Comparison of ENCODE assay signal across 8 cellular contexts in the genomic region with DNA sequence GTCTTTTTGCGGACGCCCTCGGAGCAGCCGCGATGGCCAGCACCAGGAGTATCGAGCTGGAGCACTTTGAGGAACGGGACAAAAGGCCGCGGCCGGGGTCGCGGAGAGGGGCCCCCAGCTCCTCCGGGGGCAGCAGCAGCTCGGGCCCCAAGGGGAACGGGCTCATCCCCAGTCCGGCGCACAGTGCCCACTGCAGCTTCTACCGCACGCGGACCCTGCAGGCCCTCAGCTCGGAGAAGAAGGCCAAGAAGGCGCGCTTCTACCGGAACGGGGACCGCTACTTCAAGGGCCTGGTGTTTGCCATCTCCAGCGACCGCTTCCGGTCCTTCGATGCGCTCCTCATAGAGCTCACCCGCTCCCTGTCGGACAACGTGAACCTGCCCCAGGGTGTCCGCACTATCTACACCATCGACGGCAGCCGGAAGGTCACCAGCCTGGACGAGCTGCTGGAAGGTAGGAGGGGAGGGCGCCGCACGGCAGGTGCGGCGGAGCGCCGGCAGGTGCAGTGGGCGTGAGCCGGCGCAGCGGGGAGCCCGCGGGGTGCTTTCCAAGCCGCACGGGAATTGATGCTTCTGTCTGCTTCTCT. TPM values are rescaled to one million over a fixed set of nuclear protein-coding genes. Genes with fewer than 3 reads are reported as not detected.
DNase-seq lines count a peak whose midpoint lies in the region; ATAC-seq, FAIRE-seq and TF ChIP-seq lines count a peak whose summit lies in the region.

No MANE protein-coding gene starts in this region.

- FAIRE-seq in endothelial cell of umbilical vein (lab: Jason Lieb, UNC), result peak; percentile 48

- peak overlapping the region; percentile 83 for H3K4me3 Mint-ChIP-seq in T-helper 17 cell

- H3K9me1 ChIP-seq in endothelial cell of umbilical vein (replicated peaks; ENCODE audit: control insufficient read depth, extremely low read depth, insufficient read depth, low read length), result no peaks in the 10 kb centered on the region

- H3K4me3 ChIP-seq in AG04449 (ENCODE audit: low read depth, low read length) (peak overlapping the region; percentile 82), endothelial cell of umbilical vein (replicated peaks in 1 of 3; ENCODE audit: insufficient read depth in 1 of 3, low read depth in 1 of 3, low read length in 3 of 3) (peak overlapping the region; percentile 47 to 65 (median 59)), vagina (peak overlapping the region; percentile 52 to 53)

- dilution Hi-C loops in endothelial cell of umbilical vein (cut with MboI; ENCODE audit: extremely low pct_ligation_motif_present, low sequenced_read_pairs), result no loop called here

- no peaks in the 10 kb centered on the region for H3K79me2 ChIP-seq in endothelial cell of umbilical vein (ENCODE audit: control insufficient read depth, insufficient read depth, low read length)

- no peaks in the 10 kb centered on the region for H3K36me3 ChIP-seq in endothelial cell of umbilical vein (ENCODE audit: control insufficient read depth in 2 of 2, extremely low read depth in 1 of 2, insufficient read depth in 2 of 2, low read length in 2 of 2)
- no peaks in the 10 kb centered on the region for H3K36me3 ChIP-seq in vagina

- POLR2A ChIA-PET in AG04449 (lab: Yijun Ruan, JAX), result interaction anchor here (0.9 to 1.7 kb wide), 3 partner anchors 72 to 146 kb away, joined by 3 to 9 read pairs (median 6); no protein-coding TSS in a partner anchor
- POLR2A ChIA-PET in endothelial cell of umbilical vein (lab: Charles Lee), result no interaction called here

- intact Hi-C loops in endothelial cell of umbilical vein (cut with micrococcal nuclease), result loop anchor here (1.0 to 5.0 kb wide), 5 partner anchors 20 to 164 kb away; no protein-coding TSS in a partner anchor
- intact Hi-C loops in vagina (cut with DNase I), result no loop called here

- H3K36me3 Mint-ChIP-seq in T-helper 17 cell (ENCODE audit: low read depth), result peaks cover 3% of the 10 kb centered on the region

- H3K27me3 ChIP-seq in endothelial cell of umbilical vein (ENCODE audit: control insufficient read depth in 2 of 2, insufficient read depth in 2 of 2, low read length in 2 of 2) (no peaks in the 10 kb centered on the region), vagina (no peaks in the 10 kb centered on the region)

- no peaks in the 10 kb centered on the region for H3K9me3 ChIP-seq in T-helper 17 cell (ENCODE audit: control insufficient read depth, low read length, poor library complexity, severe bottlenecking)
- H3K9me3 ChIP-seq in endothelial cell of umbilical vein (replicated peaks; ENCODE audit: control insufficient read depth, insufficient read depth, low read length), result no peaks in the 10 kb centered on the region
- no peaks in the 10 kb centered on the region for H3K9me3 ChIP-seq in vagina

- H3K9ac ChIP-seq in endothelial cell of umbilical vein (replicated peaks; ENCODE audit: extremely low read depth, insufficient read depth, low read length), result peak overlapping the region; percentile 62

- H3K27me3 Mint-ChIP-seq in T-helper 17 cell, result peaks cover 39% of the 10 kb centered on the region

- BruUV-seq in endothelial cell of umbilical vein (replicated peaks; lab: Mats Ljungman, UMichigan), result no TSS peak

- CTCF ChIA-PET in AG04449 (lab: Yijun Ruan, JAX), result interaction anchor here (0.8 to 2.7 kb wide), 8 partner anchors 45 to 164 kb away, joined by 3 to 10 read pairs (median 4); no protein-coding TSS in a partner anchor
- CTCF ChIA-PET in endothelial cell of umbilical vein (lab: Charles Lee), result interaction anchor here (0.6 to 3.1 kb wide), 7 partner anchors 21 to 169 kb away, joined by 4 to 20 read pairs (median 7); no protein-coding TSS in a partner anchor

- H3K4me2 ChIP-seq in endothelial cell of umbilical vein (ENCODE audit: insufficient read depth, low read length), result peak overlapping the region; percentile 50

- no peak for TF ChIP-seq POLR2A in endothelial cell of umbilical vein (IDR thresholded peaks at IDR 0.05; ENCODE audit: low read depth, low read length)
- TF ChIP-seq POLR2A in vagina (IDR thresholded peaks at IDR 0.05), result no peak

- H3K27ac Mint-ChIP-seq in T-helper 17 cell, result no peak overlapping the region

- in situ Hi-C loops in GM13977 (cut with MboI; ENCODE audit: low pct_unique_long_range_greater_than_20kb, low sequenced_read_pairs, unreplicated experiment), result no loop called here

- H3K4me1 Mint-ChIP-seq in T-helper 17 cell, result no peaks in the 10 kb centered on the region

- H3K4me1 ChIP-seq in endothelial cell of umbilical vein (ENCODE audit: control insufficient read depth, extremely low read depth, insufficient read depth, low read length), result peaks cover 9% of the 10 kb centered on the region
- peaks cover 22% of the 10 kb centered on the region for H3K4me1 ChIP-seq in vagina

- H3K27ac ChIP-seq in endothelial cell of umbilical vein (ENCODE audit: insufficient read depth, low read depth, low read length), result no peak overlapping the region
- peak overlapping the region; percentile 57 for H3K27ac ChIP-seq in vagina

- no peak for TF ChIP-seq CTCF in AG04449 (IDR thresholded peaks at IDR 0.05; ENCODE audit: insufficient read depth, low read length, missing control alignments)
- no peak for TF ChIP-seq CTCF in GM13977 (IDR thresholded peaks at IDR 0.05; ENCODE audit: extremely low read depth, insufficient read depth, missing control alignments)
- TF ChIP-seq CTCF in endothelial cell of umbilical vein (IDR thresholded peaks at IDR 0.05; ENCODE audit: extremely low read depth in 1 of 2, insufficient read depth in 1 of 2, low read depth in 1 of 2, low read length in 2 of 2), result no peak
- TF ChIP-seq CTCF in vagina (IDR thresholded peaks at IDR 0.05), result no peak

- no peak for DNase-seq in AG04449 (ENCODE audit: low read depth, low spot score)
- peak; percentile 57 for DNase-seq in GM13977 (ENCODE audit: low spot score)
- DNase-seq in T-helper 17 cell, result no peak
- DNase-seq in endothelial cell of umbilical vein (ENCODE audit: low read depth, low spot score), result no peak
- peak; percentile 11 for DNase-seq in mucosa of gallbladder (ENCODE audit: low spot score)
- DNase-seq in vagina (ENCODE audit: extremely low spot score in 2 of 2), result no peak
- DNase-seq in stimulated activated CD4-positive, alpha-beta T cell treated with anti-CD3 and anti-CD28 coated beads, Interleukin-4, amount 100 ng/mL, for 4 hours, result no peak

- peak overlapping the region; percentile 77 for H2AFZ ChIP-seq in endothelial cell of umbilical vein (ENCODE audit: low read depth, low read length)

- ATAC-seq in HG03521 (IDR thresholded peaks at IDR 0.05; ENCODE audit: unreplicated experiment), result peak; percentile 41
- ATAC-seq in T-helper 17 cell, result peak; percentile 59

- no peaks in the 10 kb centered on the region for H4K20me1 ChIP-seq in endothelial cell of umbilical vein (replicated peaks; ENCODE audit: control insufficient read depth, extremely low read depth, insufficient read depth, low read length)

TF ChIP-seq in endothelial cell of umbilical vein, 7 proteins besides CTCF, POLR2A, EP300 and RAD21:
- TF ChIP-seq GATA2 (IDR thresholded peaks at IDR 0.05; ENCODE audit: insufficient read depth, insufficient read length, low read depth, low read length) (no peak), JUN (IDR thresholded peaks at IDR 0.05; ENCODE audit: borderline replicate concordance, insufficient read depth, insufficient read length, low read depth) (no peak), EZH2 (IDR thresholded peaks at IDR 0.05; ENCODE audit: borderline replicate concordance, low read depth, low read length, severe bottlenecking) (no peak), POLR2AphosphoS5 (IDR thresholded peaks at IDR 0.05; ENCODE audit: insufficient read depth, low read depth, low read length) (no peak)
- TF ChIP-seq, protein P1, sequence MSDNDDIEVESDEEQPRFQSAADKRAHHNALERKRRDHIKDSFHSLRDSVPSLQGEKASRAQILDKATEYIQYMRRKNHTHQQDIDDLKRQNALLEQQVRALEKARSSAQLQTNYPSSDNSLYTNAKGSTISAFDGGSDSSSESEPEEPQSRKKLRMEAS (IDR thresholded peaks at IDR 0.05; ENCODE audit: insufficient read depth, insufficient read length), result no peak
TF ChIP-seq in endothelial cell of umbilical vein: peak in this region for 0.

RNA-seq across cellular contexts. Expression of a gene that starts 0.8 kb away (rescaled TPM):
- total RNA-seq in T-helper 17 cell, result not detected
- 4.6 and 4.7 TPM in 2 replicates for total RNA-seq in endothelial cell of umbilical vein
- polyA plus RNA-seq in endothelial cell of umbilical vein, result 1.7 TPM in 2 replicates
- 1.7 and 1.8 TPM in 2 replicates for polyA plus RNA-seq in endothelial cell of umbilical vein (2011; cell fraction: cytosol; rRNA removed)
- polyA plus RNA-seq in endothelial cell of umbilical vein (2011; cell fraction: nucleus; rRNA removed), result 3.9 and 4.5 TPM in 2 replicates
- polyA plus RNA-seq in endothelial cell of umbilical vein (2012), result 1.7 and 1.9 TPM in 2 replicates
- polyA minus RNA-seq in endothelial cell of umbilical vein, result 5.4 and 7.1 TPM in 2 replicates
- 1.6 TPM for polyA minus RNA-seq in endothelial cell of umbilical vein (2011; cell fraction: cytosol; rRNA and poly(A)+ RNA removed)
- 10.5 and 13.4 TPM in 2 replicates for polyA minus RNA-seq in endothelial cell of umbilical vein (2011; cell fraction: nucleus; rRNA and poly(A)+ RNA removed)
- 14.0 TPM for total RNA-seq in mucosa of gallbladder
- 5.9 TPM for total RNA-seq in vagina

Comparison
In these comparisons a context has a peak if more than half of its experiments do, and no peak if none do; other contexts are left out.
1. DNase-seq: peak in GM13977 (single experiment) and mucosa of gallbladder (single experiment); none in AG04449 (single experiment), T-helper 17 cell (0 of 3), endothelial cell of umbilical vein (single experiment), vagina (0 of 2) and stimulated activated CD4-positive, alpha-beta T cell treated with anti-CD3 and anti-CD28 coated beads, Interleukin-4, amount 100 ng/mL, for 4 hours (0 of 2).
2. Peak in every context shown above with its lines, with median percentiles within 50 percentile points of each other: H3K4me3 ChIP-seq.